ENCODE assay signal across 8 cellular contexts in the genomic region with DNA sequence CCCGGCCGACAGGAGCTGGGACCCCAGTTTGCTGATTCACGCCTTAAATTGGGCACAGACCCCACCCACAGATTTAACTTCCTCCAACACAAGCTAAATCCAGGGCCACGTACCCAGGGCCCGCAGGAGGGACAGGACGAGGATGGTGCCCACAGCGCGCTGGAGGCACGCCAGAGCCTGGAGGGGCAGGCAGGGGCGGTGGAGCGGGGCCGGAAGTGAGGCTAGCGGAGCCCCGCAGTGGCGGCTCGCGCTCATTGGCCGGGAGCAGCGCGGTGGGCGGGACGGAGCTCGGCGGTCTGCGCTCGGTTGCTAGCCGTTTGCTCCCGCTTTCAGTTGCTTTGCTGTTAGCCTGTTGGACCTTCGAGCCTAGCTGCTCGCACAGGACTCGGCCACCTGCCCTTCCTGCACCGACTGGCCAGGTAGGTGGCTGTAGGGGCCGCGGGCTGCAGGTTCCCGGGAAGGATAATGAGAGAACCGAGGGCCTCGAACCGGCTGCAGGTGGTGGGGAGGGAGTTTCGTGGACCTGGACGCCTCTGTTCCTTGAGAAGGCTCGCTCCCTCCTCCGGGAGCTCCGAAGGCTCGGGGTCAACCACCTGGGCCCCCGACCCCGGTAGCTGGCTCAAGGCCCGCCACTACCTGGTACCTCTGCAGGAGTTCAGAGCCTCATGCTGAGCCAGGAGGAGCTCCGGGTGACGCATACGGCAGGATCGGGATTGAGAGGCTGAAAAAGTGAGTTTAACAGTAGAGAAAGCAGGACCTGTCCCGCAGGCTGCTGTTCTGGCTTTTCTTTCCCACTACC. TPM values are rescaled to one million over a fixed set of nuclear protein-coding genes. Genes with fewer than 3 reads are reported as not detected.
A peak's percentile ranks its signal among the peaks of the same experiment; 100 is the strongest.
DNase-seq lines count a peak whose midpoint lies in the region; ATAC-seq, FAIRE-seq and TF ChIP-seq lines count a peak whose summit lies in the region.

A gene (plus strand): TSS at position 332 of the 799 bp plus-strand sequence. CDS start 8,212 bp downstream, outside the sequence.

- peak within 1 kb of the TSS; percentile 98 for H3K4me3 Mint-ChIP-seq in central memory CD8-positive, alpha-beta T cell

- peaks cover 18% of the 10 kb centered on the region for H3K79me2 ChIP-seq in keratinocyte (ENCODE audit: control insufficient read depth, insufficient read depth, low read length)

- no peaks in the 10 kb centered on the region for H3K27me3 Mint-ChIP-seq in central memory CD8-positive, alpha-beta T cell

- peak; percentile 86 for ATAC-seq in GM18907 (IDR thresholded peaks at IDR 0.05; ENCODE audit: unreplicated experiment)
- ATAC-seq in HG03159 (IDR thresholded peaks at IDR 0.05; ENCODE audit: unreplicated experiment) = peak; percentile 90
- ATAC-seq in activated CD4-positive, CD25-positive, alpha-beta regulatory T cell treated with anti-CD3 and anti-CD28 coated beads, Interleukin-2, amount 50 U/mL, for 24 hours = peak; percentile 98 to 99
- peak; percentile 98 for ATAC-seq in central memory CD8-positive, alpha-beta T cell (replicated peaks; ENCODE audit: extremely low read depth, poor library complexity, severe bottlenecking)

- H3K4me1 Mint-ChIP-seq in central memory CD8-positive, alpha-beta T cell = peaks cover 40% of the 10 kb centered on the region

- no peaks in the 10 kb centered on the region for H3K36me3 ChIP-seq in keratinocyte (ENCODE audit: control insufficient read depth in 2 of 2, extremely low read depth in 1 of 2, insufficient read depth in 2 of 2, low read length in 2 of 2)

- peak within 1 kb of the TSS; percentile 94 for H3K27ac Mint-ChIP-seq in central memory CD8-positive, alpha-beta T cell (ENCODE audit: low read depth)

- H3K27me3 ChIP-seq in keratinocyte (ENCODE audit: control insufficient read depth, extremely low read depth, insufficient read depth, low read length) = no peaks in the 10 kb centered on the region

- peak within 1 kb of the TSS; percentile 90 to 94 (median 94) for H3K4me3 ChIP-seq in keratinocyte (ENCODE audit: control insufficient read depth in 2 of 3, extremely low read depth in 1 of 3, insufficient read depth in 2 of 3, low read depth in 1 of 3, low read length in 3 of 3)

- H3K9me3 ChIP-seq in keratinocyte (ENCODE audit: control insufficient read depth, low read depth, low read length) = no peaks in the 10 kb centered on the region

- H3K9me3 Mint-ChIP-seq in central memory CD8-positive, alpha-beta T cell = no peaks in the 10 kb centered on the region

- no peaks in the 10 kb centered on the region for H4K20me1 ChIP-seq in keratinocyte (ENCODE audit: control insufficient read depth, extremely low read depth, insufficient read depth, low read length)

- DNase-seq in AG08395 (ENCODE audit: low spot score) (peak; percentile 97), NCI-H460 (ENCODE audit: extremely low read depth, low read depth) (peak; percentile 70), keratinocyte (ENCODE audit: low read depth, low spot score) (peak; percentile 28)
- DNase-seq in central memory CD8-positive, alpha-beta T cell (ENCODE audit: low spot score in 2 of 2) = peak; percentile 87
- peak; percentile 81 to 92 (median 82) for DNase-seq in stimulated activated CD4-positive, alpha-beta T cell treated with anti-CD3 and anti-CD28 coated beads, Interleukin-12 subunit alpha, Interleukin-12 subunit beta, amount 100 ng/mL, for 48 hours (ENCODE audit: low read depth in 2 of 3, low spot score in 1 of 3)

- FAIRE-seq in keratinocyte (lab: Jason Lieb, UNC) = peak; percentile 79

- H3K27ac ChIP-seq in keratinocyte (ENCODE audit: control insufficient read depth, insufficient read depth, low read length) = peak within 1 kb of the TSS; percentile 59

- H3K4me1 ChIP-seq in keratinocyte (ENCODE audit: control insufficient read depth, extremely low read depth, insufficient read depth, low read length) = peaks cover 21% of the 10 kb centered on the region

- dilution Hi-C loops in keratinocyte (cut with MboI; ENCODE audit: extremely low pct_ligation_motif_present, low sequenced_read_pairs) = no loop called here

- H3K9ac ChIP-seq in keratinocyte (ENCODE audit: control insufficient read depth, extremely low read depth, insufficient read depth, low read length) = peak within 1 kb of the TSS; percentile 76

- peaks cover 13% of the 10 kb centered on the region for H3K36me3 Mint-ChIP-seq in central memory CD8-positive, alpha-beta T cell (ENCODE audit: insufficient read depth)

- peak within 1 kb of the TSS; percentile 97 for H2AFZ ChIP-seq in keratinocyte (ENCODE audit: control insufficient read depth, low read length)

- no peaks in the 10 kb centered on the region for H3K9me1 ChIP-seq in keratinocyte (ENCODE audit: control insufficient read depth, extremely low read depth, insufficient read depth, low read length)

- no peak for TF ChIP-seq CTCF in keratinocyte (optimal IDR thresholded peaks at IDR 0.05 in 1 of 3, IDR thresholded peaks at IDR 0.05 in 1 of 3, conservative IDR thresholded peaks at IDR 0.05 in 1 of 3; ENCODE audit: extremely low read depth in 1 of 3, insufficient read depth in 2 of 3, low read length in 3 of 3)

- peak within 1 kb of the TSS; percentile 99 for H3K4me2 ChIP-seq in keratinocyte (ENCODE audit: control insufficient read depth, extremely low read depth, insufficient read depth, low read depth, low read length)

RNA-seq across cellular contexts. Expression of the gene that starts here (rescaled TPM):
- total RNA-seq in NCI-H460 (2014; rRNA removed; shearing (Covaris generic)) = 5.5 and 5.9 TPM in 2 replicates
- 8.2 and 10.9 TPM in 2 replicates for polyA plus RNA-seq in NCI-H460 (2014; cell fraction: nucleus; rRNA removed)
- polyA plus RNA-seq in keratinocyte = 3.5 to 6.3 TPM (median 4.1 TPM) in 3 replicates
- 0.40 TPM for polyA plus RNA-seq in keratinocyte (2011; ENCODE audit: low read depth)
- polyA plus RNA-seq in keratinocyte (2011; cell fraction: cytosol; rRNA removed) = 1.8 and 2.4 TPM in 2 replicates
- 7.1 and 8.3 TPM in 2 replicates for polyA plus RNA-seq in keratinocyte (2011; cell fraction: nucleus; rRNA removed)
- 0.59 and 5.2 TPM in 2 replicates for polyA plus RNA-seq in keratinocyte (2012; ENCODE audit: low replicate concordance)
- 9.2 to 15.3 TPM (median 9.9 TPM) in 3 replicates for polyA minus RNA-seq in keratinocyte
- polyA minus RNA-seq in keratinocyte (2011; cell fraction: cytosol; rRNA and poly(A)+ RNA removed) = 7.9 TPM
- 8.3 and 8.9 TPM in 2 replicates for polyA minus RNA-seq in keratinocyte (2011; cell fraction: nucleus; rRNA and poly(A)+ RNA removed)

Comparison
In these comparisons a context has a peak if more than half of its experiments do, and no peak if none do; other contexts are left out.
1. Peak in every context shown above with its lines: DNase-seq, ATAC-seq, H3K4me3 ChIP-seq and H3K27ac ChIP-seq.
2. DNase-seq: peak in every context shown above with its lines; median percentile 97 in AG08395; 87 in central memory CD8-positive, alpha-beta T cell; 82 in stimulated activated CD4-positive, alpha-beta T cell treated with anti-CD3 and anti-CD28 coated beads, Interleukin-12 subunit alpha, Interleukin-12 subunit beta, amount 100 ng/mL, for 48 hours; 70 in NCI-H460; 28 in keratinocyte.